1 cellular context compared by ENCODE assay signal in genomic region chr3:57597240-57597972, GRCh38.
TF ChIP-seq lines count a peak whose summit lies in the region.

Gene ARF4 (minus strand): TSS chr3:57597344. CDS start chr3:57597140, 204 bp downstream.

TF ChIP-seq in GM23338, 12 proteins besides CTCF, POLR2A, EP300 and RAD21:
- TF ChIP-seq ZNF462 (CRISPR knock-in tag; IDR thresholded peaks at IDR 0.05) (no peak), STAT1 (IDR thresholded peaks at IDR 0.05; ENCODE audit: unreplicated experiment) (no peak), ZNF331 (CRISPR knock-in tag; IDR thresholded peaks at IDR 0.05; ENCODE audit: low read depth) (no peak), NANOG (IDR thresholded peaks at IDR 0.05; ENCODE audit: borderline replicate concordance) (no peak), ETS1 (IDR thresholded peaks at IDR 0.05) (peak; percentile 89), ZNF114 (CRISPR knock-in tag; IDR thresholded peaks at IDR 0.05) (no peak), POLR2AphosphoS5 (IDR thresholded peaks at IDR 0.05; ENCODE audit: low read depth) (peak; percentile 86), EZH2phosphoT487 (IDR thresholded peaks at IDR 0.05; ENCODE audit: unreplicated experiment) (no peak), EZH2 (IDR thresholded peaks at IDR 0.05; ENCODE audit: low read depth, unreplicated experiment) (no peak), REST (IDR thresholded peaks at IDR 0.05; ENCODE audit: unreplicated experiment) (no peak), CREB1 (CRISPR knock-in tag; IDR thresholded peaks at IDR 0.05; ENCODE audit: low read depth) (peak; percentile 97), JUNB (IDR thresholded peaks at IDR 0.05; ENCODE audit: unreplicated experiment) (no peak)
TF ChIP-seq in GM23338: peak in this region for 3.
